ENCODE assay signal across 13 cellular contexts in the genomic region with DNA sequence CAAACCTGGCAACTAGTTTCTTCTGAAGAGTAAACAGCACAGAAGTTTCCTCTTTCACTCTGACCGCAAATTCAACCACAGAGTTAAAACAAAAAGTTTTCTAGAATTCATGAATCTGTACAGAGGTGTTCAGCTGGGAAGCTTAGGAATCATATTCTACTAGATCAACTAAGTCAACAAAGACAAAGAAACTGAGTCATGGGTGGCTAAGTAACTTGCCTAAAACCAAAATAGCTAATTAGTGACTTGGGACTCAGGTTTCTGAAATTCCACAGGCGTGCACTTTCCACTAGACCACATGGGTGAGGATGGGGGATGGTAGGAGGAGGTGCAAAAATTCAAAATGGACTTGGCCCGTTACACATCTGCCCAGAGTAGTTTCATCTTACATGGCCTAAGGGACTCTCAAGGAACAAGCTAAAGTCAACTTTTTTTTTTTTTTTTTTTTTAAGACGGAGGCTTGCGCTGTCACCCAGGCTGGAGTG. TPM values are rescaled to one million over a fixed set of nuclear protein-coding genes. Genes with fewer than 3 reads are reported as not detected.
DNase-seq lines count a peak whose midpoint lies in the region; ATAC-seq, FAIRE-seq and TF ChIP-seq lines count a peak whose summit lies in the region.
"Had no signal": no experiment of that assay in that cellular context is flagged by ENCODE, and none has a peak within 500 bp of the region (broad histone marks: within the 10 kb centered on the region; RNA-seq: fewer than 3 reads in every experiment).

No MANE protein-coding gene starts in this region.

- H3K27me3 ChIP-seq in HUES64 (ENCODE audit: insufficient read depth, low read length) (no peaks in the 10 kb centered on the region), bronchial epithelial cell (ENCODE audit: control insufficient read depth, insufficient read depth, low read length) (no peaks in the 10 kb centered on the region), dorsolateral prefrontal cortex (no peaks in the 10 kb centered on the region)
- H3K27me3 ChIP-seq: brain microvascular endothelial cell had no signal

- ATAC-seq in activated CD8-positive, alpha-beta T cell treated with anti-CD3 and anti-CD28 coated beads, Interleukin-2, amount 10 ng/mL, durations not matched to agents 7 days and 5 days: peak; percentile 19
- no peak for ATAC-seq in activated CD8-positive, alpha-beta T cell treated with anti-CD3 and anti-CD28 coated beads for 36 hours

- H3K27ac ChIP-seq in HUES64 (ENCODE audit: low read depth, low read length) (peak overlapping the region; percentile 33; the same call in 1 of the 2 replicates), dorsolateral prefrontal cortex (no peak overlapping the region)
- H3K27ac ChIP-seq: brain microvascular endothelial cell had no signal

- H3K4me3 ChIP-seq in HUES64 (ENCODE audit: low read length) (no peak overlapping the region), bronchial epithelial cell (ENCODE audit: low read depth, low read length) (no peak overlapping the region), dorsolateral prefrontal cortex (no peak overlapping the region)

- POLR2A ChIA-PET in activated CD8-positive, alpha-beta T cell treated with anti-CD3 and anti-CD28 coated beads, Interleukin-2, amount 10 ng/mL, durations not matched to agents 7 days and 5 days (lab: Charles Lee): no interaction called here
- POLR2A ChIA-PET in activated CD8-positive, alpha-beta T cell treated with anti-CD3 and anti-CD28 coated beads for 36 hours (lab: Charles Lee): interaction anchor here (0.9 kb wide), 2 partner anchors 16 to 104 kb away, joined by 3 read pairs; no protein-coding TSS in a partner anchor

- no peaks in the 10 kb centered on the region for H3K9me3 ChIP-seq in HUES64 (ENCODE audit: insufficient read depth, low read depth, low read length)

- peaks cover 17% of the 10 kb centered on the region for H3K4me1 ChIP-seq in HUES64 (ENCODE audit: insufficient read depth, low read length)

- H3K36me3 ChIP-seq in HUES64 (ENCODE audit: insufficient read depth, low read length) (no peaks in the 10 kb centered on the region), bronchial epithelial cell (ENCODE audit: control insufficient read depth, insufficient read depth, low read length) (no peaks in the 10 kb centered on the region)
- H3K36me3 ChIP-seq: brain microvascular endothelial cell had no signal

- 87% methylated on average over 5 of the region's 5 CpGs for WGBS in HUES64

- H3K27me3 Mint-ChIP-seq in activated CD8-positive, alpha-beta T cell treated with anti-CD3 and anti-CD28 coated beads, Interleukin-2, amount 10 ng/mL, durations not matched to agents 7 days and 5 days (ENCODE audit: low read depth): peaks cover 9% of the 10 kb centered on the region
- H3K27me3 Mint-ChIP-seq in activated CD8-positive, alpha-beta T cell treated with anti-CD3 and anti-CD28 coated beads for 36 hours: peaks cover 7% of the 10 kb centered on the region

- no peak overlapping the region for H3K4me3 Mint-ChIP-seq in activated CD8-positive, alpha-beta T cell treated with anti-CD3 and anti-CD28 coated beads, Interleukin-2, amount 10 ng/mL, durations not matched to agents 7 days and 5 days
- no peak overlapping the region for H3K4me3 Mint-ChIP-seq in activated CD8-positive, alpha-beta T cell treated with anti-CD3 and anti-CD28 coated beads for 36 hours

- H3K9ac ChIP-seq in HUES64 (ENCODE audit: low read depth, low read length): no peak overlapping the region

- peaks cover 13% of the 10 kb centered on the region for H3K4me1 Mint-ChIP-seq in activated CD8-positive, alpha-beta T cell treated with anti-CD3 and anti-CD28 coated beads, Interleukin-2, amount 10 ng/mL, durations not matched to agents 7 days and 5 days (ENCODE audit: low read depth)
- H3K4me1 Mint-ChIP-seq in activated CD8-positive, alpha-beta T cell treated with anti-CD3 and anti-CD28 coated beads for 36 hours (ENCODE audit: low read depth): peaks cover 4% of the 10 kb centered on the region

- no peaks in the 10 kb centered on the region for H3K9me3 Mint-ChIP-seq in activated CD8-positive, alpha-beta T cell treated with anti-CD3 and anti-CD28 coated beads, Interleukin-2, amount 10 ng/mL, durations not matched to agents 7 days and 5 days (ENCODE audit: insufficient read depth)
- H3K9me3 Mint-ChIP-seq in activated CD8-positive, alpha-beta T cell treated with anti-CD3 and anti-CD28 coated beads for 36 hours: no peaks in the 10 kb centered on the region

- CTCF ChIA-PET in activated CD8-positive, alpha-beta T cell treated with anti-CD3 and anti-CD28 coated beads, Interleukin-2, amount 10 ng/mL, durations not matched to agents 7 days and 5 days (lab: Charles Lee): no interaction called here
- CTCF ChIA-PET in activated CD8-positive, alpha-beta T cell treated with anti-CD3 and anti-CD28 coated beads for 36 hours (lab: Charles Lee): no interaction called here

- no peak for TF ChIP-seq CTCF in activated CD8-positive, alpha-beta T cell treated with anti-CD3 and anti-CD28 coated beads for 36 hours (IDR thresholded peaks at IDR 0.05)
- TF ChIP-seq CTCF in bronchial epithelial cell (IDR thresholded peaks at IDR 0.05; ENCODE audit: insufficient read depth, low read length, severe bottlenecking) (no peak), dorsolateral prefrontal cortex (IDR thresholded peaks at IDR 0.05 in 54 of 56, conservative IDR thresholded peaks at IDR 0.05 in 2 of 56; ENCODE audit: low read depth in 1 of 56, partially characterized antibody in 56 of 56) (no peak)

- H3K36me3 Mint-ChIP-seq in activated CD8-positive, alpha-beta T cell treated with anti-CD3 and anti-CD28 coated beads, Interleukin-2, amount 10 ng/mL, durations not matched to agents 7 days and 5 days (ENCODE audit: low read depth): no peaks in the 10 kb centered on the region
- no peaks in the 10 kb centered on the region for H3K36me3 Mint-ChIP-seq in activated CD8-positive, alpha-beta T cell treated with anti-CD3 and anti-CD28 coated beads for 36 hours (ENCODE audit: low read depth)

- no peak for FAIRE-seq in bronchial epithelial cell (lab: Jason Lieb, UNC)

- intact Hi-C loops in activated CD8-positive, alpha-beta T cell treated with anti-CD3 and anti-CD28 coated beads for 36 hours (cut with micrococcal nuclease): no loop called here
- intact Hi-C loops in dorsolateral prefrontal cortex (cut with DNase I): no loop called here

- H3K27ac Mint-ChIP-seq in activated CD8-positive, alpha-beta T cell treated with anti-CD3 and anti-CD28 coated beads, Interleukin-2, amount 10 ng/mL, durations not matched to agents 7 days and 5 days: no peak overlapping the region
- no peak overlapping the region for H3K27ac Mint-ChIP-seq in activated CD8-positive, alpha-beta T cell treated with anti-CD3 and anti-CD28 coated beads for 36 hours

- no peak for DNase-seq in activated CD8-positive, alpha-beta T cell treated with anti-CD3 and anti-CD28 coated beads, Interleukin-2, amount 10 ng/mL, durations not matched to agents 7 days and 5 days
- DNase-seq in activated CD8-positive, alpha-beta T cell treated with anti-CD3 and anti-CD28 coated beads for 36 hours: no peak
- DNase-seq in bronchial epithelial cell (ENCODE audit: low read depth) (peak; percentile 93), SW 1271 (lab: John Stamatoyannopoulos, UW) (no peak), NCI-H2107 treated with DMSO at 0.1 percent for 48 hours (lab: John Stamatoyannopoulos, UW; ENCODE audit: unreplicated experiment) (no peak), dorsolateral prefrontal cortex (no peak), globus pallidus (ENCODE audit: low spot score) (no peak)
- DNase-seq: AML-193, brain microvascular endothelial cell, hippocampal formation, NCI-H446 treated with DMSO at 0.1 percent for 48 hours, nucleus accumbens had no signal

RNA-seq across cellular contexts. Expression of gene PTPN14, which starts 25.8 kb away (rescaled TPM):
- under 1 TPM; 0.13 to 0.21 TPM for total RNA-seq in activated CD8-positive, alpha-beta T cell treated with anti-CD3 and anti-CD28 coated beads, Interleukin-2, amount 10 ng/mL, durations not matched to agents 7 days and 5 days
- under 1 TPM; 0.27 to 0.34 TPM for total RNA-seq in activated CD8-positive, alpha-beta T cell treated with anti-CD3 and anti-CD28 coated beads for 36 hours
- polyA plus RNA-seq in HUES64 (2013, experiment 1 of 2): 22.5 TPM
- 25.4 TPM for polyA plus RNA-seq in HUES64 (2013, experiment 2 of 2)
- 28.4 and 33.0 TPM in 2 replicates for total RNA-seq in bronchial epithelial cell
- 10 to 100 TPM; 12.5 to 36.6 (median 22.1) TPM for total RNA-seq in dorsolateral prefrontal cortex

Comparison
In these comparisons a context has a peak if more than half of its experiments do, and no peak if none do; other contexts are left out.
1. RNA of gene PTPN14, which starts 25.8 kb away (total RNA-seq): 28.4 to 33.0 TPM in bronchial epithelial cell and 12.5 to 36.6 TPM in dorsolateral prefrontal cortex; 0.27 to 0.34 TPM in activated CD8-positive, alpha-beta T cell treated with anti-CD3 and anti-CD28 coated beads for 36 hours and 0.13 to 0.21 TPM in activated CD8-positive, alpha-beta T cell treated with anti-CD3 and anti-CD28 coated beads, Interleukin-2, amount 10 ng/mL, durations not matched to agents 7 days and 5 days; every median in the first group is over 10 times any median in the second.